Comparison of ENCODE assay signal across 1 cellular context in genomic region chr3:168102735-168103410, GRCh38.
TF ChIP-seq lines count a peak whose summit lies in the region.

No MANE protein-coding gene starts in this region.

TF ChIP-seq in GM23338, 12 proteins besides CTCF, POLR2A, EP300 and RAD21 (continued from another document):
- TF ChIP-seq REST (IDR thresholded peaks at IDR 0.05; ENCODE audit: unreplicated experiment) (no peak), CREB1 (CRISPR knock-in tag; IDR thresholded peaks at IDR 0.05; ENCODE audit: low read depth) (no peak), STAT1 (IDR thresholded peaks at IDR 0.05; ENCODE audit: unreplicated experiment) (no peak), EZH2phosphoT487 (IDR thresholded peaks at IDR 0.05; ENCODE audit: unreplicated experiment) (no peak), POLR2AphosphoS5 (IDR thresholded peaks at IDR 0.05; ENCODE audit: low read depth) (no peak), ZNF331 (CRISPR knock-in tag; IDR thresholded peaks at IDR 0.05; ENCODE audit: low read depth) (no peak), ZNF462 (CRISPR knock-in tag; IDR thresholded peaks at IDR 0.05) (no peak), EZH2 (IDR thresholded peaks at IDR 0.05; ENCODE audit: low read depth, unreplicated experiment) (no peak)
- TF ChIP-seq, protein P1, sequence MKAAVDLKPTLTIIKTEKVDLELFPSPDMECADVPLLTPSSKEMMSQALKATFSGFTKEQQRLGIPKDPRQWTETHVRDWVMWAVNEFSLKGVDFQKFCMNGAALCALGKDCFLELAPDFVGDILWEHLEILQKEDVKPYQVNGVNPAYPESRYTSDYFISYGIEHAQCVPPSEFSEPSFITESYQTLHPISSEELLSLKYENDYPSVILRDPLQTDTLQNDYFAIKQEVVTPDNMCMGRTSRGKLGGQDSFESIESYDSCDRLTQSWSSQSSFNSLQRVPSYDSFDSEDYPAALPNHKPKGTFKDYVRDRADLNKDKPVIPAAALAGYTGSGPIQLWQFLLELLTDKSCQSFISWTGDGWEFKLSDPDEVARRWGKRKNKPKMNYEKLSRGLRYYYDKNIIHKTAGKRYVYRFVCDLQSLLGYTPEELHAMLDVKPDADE (IDR thresholded peaks at IDR 0.05): no peak
TF ChIP-seq in GM23338: peak in this region for 0.
